Comparison of ENCODE assay signal across 26 cellular contexts in genomic region chr4:81528979-81529378, GRCh38. TPM values are rescaled to one million over a fixed set of nuclear protein-coding genes. Genes with fewer than 3 reads are reported as not detected.
"Had no signal": no experiment of that assay in that cellular context is flagged by ENCODE, and none has a peak within 500 bp of the region (broad histone marks: within the 10 kb centered on the region; RNA-seq: fewer than 3 reads in every experiment).

No MANE protein-coding gene starts in this region.

- H3K27ac Mint-ChIP-seq: dendritic cell treated with granulocyte-macrophage colony-stimulating factor and Interleukin-4, amounts not matched to agents 40 ng/mL and 50 ng/mL, for 4 days; effector memory CD8-positive, alpha-beta T cell had no signal

- ATAC-seq: effector memory CD8-positive, alpha-beta T cell; esophagus mucosa; foreskin keratinocyte; gastrocnemius medialis; gastroesophageal sphincter had no signal

- H3K4me1 ChIP-seq: colonic mucosa, esophagus squamous epithelium, gastrocnemius medialis, gastroesophageal sphincter had no signal

- H3K36me3 ChIP-seq: colonic mucosa, esophagus muscularis mucosa, esophagus squamous epithelium, gastrocnemius medialis, gastroesophageal sphincter, heart left ventricle had no signal

- DNase-seq: cerebellar nuclear complex; colonic mucosa; cortex of kidney; dermis blood vessel endothelial cell; dorsolateral prefrontal cortex; effector CD4-positive, alpha-beta T cell; effector CD8-positive, alpha-beta T cell; effector memory CD4-positive, alpha-beta T cell; effector memory CD8-positive, alpha-beta T cell; erythroblast; esophagus squamous epithelium; foreskin fibroblast; foreskin keratinocyte; foreskin melanocyte; gastrocnemius medialis; glutamatergic neuron; head of caudate nucleus; heart left ventricle had no signal

- H3K27me3 ChIP-seq: colonic mucosa, dorsolateral prefrontal cortex, esophagus muscularis mucosa, esophagus squamous epithelium, foreskin keratinocyte, gastrocnemius medialis, gastroesophageal sphincter, heart left ventricle had no signal

- H3K4me3 ChIP-seq: colonic mucosa, coronary artery, dorsolateral prefrontal cortex, esophagus muscularis mucosa, esophagus squamous epithelium, gastrocnemius medialis, gastroesophageal sphincter, heart left ventricle had no signal

- H3K27me3 Mint-ChIP-seq: dendritic cell treated with granulocyte-macrophage colony-stimulating factor and Interleukin-4, amounts not matched to agents 40 ng/mL and 50 ng/mL, for 4 days; effector memory CD8-positive, alpha-beta T cell had no signal

- H3K27ac ChIP-seq: colonic mucosa, coronary artery, dorsolateral prefrontal cortex, epithelial cell of prostate, esophagus muscularis mucosa, esophagus squamous epithelium, foreskin keratinocyte, gastrocnemius medialis, gastroesophageal sphincter, heart left ventricle had no signal

- H3K9me3 Mint-ChIP-seq: effector memory CD8-positive, alpha-beta T cell had no signal

- H3K4me3 Mint-ChIP-seq: dendritic cell treated with granulocyte-macrophage colony-stimulating factor and Interleukin-4, amounts not matched to agents 40 ng/mL and 50 ng/mL, for 4 days; effector memory CD8-positive, alpha-beta T cell had no signal

- H3K9me3 ChIP-seq: colonic mucosa, esophagus muscularis mucosa, gastrocnemius medialis had no signal

RNA-seq across cellular contexts. Expression of gene RASGEF1B, which starts 57.3 kb away (rescaled TPM):
- total RNA-seq: endothelial cell of umbilical vein, fibroblast of villous mesenchyme had no signal
- polyA plus RNA-seq: endothelial cell of umbilical vein had no signal
